8 cellular contexts compared by ENCODE assay signal in the genomic region with DNA sequence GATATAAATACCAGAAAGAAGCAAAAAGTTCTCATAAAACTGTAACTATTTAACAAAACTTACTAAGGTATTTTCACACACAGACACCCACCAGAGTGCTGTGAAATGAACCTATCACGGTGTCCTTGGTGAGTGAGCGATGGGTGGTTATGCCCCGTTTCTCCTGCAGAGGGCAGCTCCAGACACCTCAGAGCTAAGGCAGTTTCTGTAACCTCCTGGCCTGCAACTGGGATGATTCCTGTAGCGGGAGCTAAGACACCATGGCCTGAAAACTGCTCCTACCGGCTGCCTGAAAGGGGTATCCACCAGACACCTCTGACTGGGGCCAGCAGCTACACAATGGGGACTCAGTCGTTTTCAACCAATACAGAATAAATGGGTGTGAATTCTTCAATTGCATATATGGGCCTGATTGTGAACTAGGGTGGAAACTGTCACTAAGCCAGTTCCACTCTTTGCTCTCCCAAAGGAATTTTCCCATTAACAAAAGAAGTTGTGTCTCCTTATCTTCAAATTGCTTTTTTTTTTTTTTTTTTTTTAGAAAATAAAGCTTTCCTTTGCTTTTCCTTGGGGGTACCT.
DNase-seq lines count a peak whose midpoint lies in the region; ATAC-seq, FAIRE-seq and TF ChIP-seq lines count a peak whose summit lies in the region.

No MANE protein-coding gene starts in this region.

- H3K27ac ChIP-seq in kidney (ENCODE audit: low read depth in 2 of 2, low read length in 2 of 2) = no peak overlapping the region

- no peaks in the 10 kb centered on the region for H3K36me3 Mint-ChIP-seq in Calu3 (ENCODE audit: insufficient read depth, unreplicated experiment)
- no peaks in the 10 kb centered on the region for H3K36me3 Mint-ChIP-seq in activated T-cell treated with anti-CD3 and anti-CD28 coated beads, Interleukin-2, amount 50 U/mL, for 72 hours (ENCODE audit: insufficient read depth in 2 of 2)

- intact Hi-C loops in Calu3 (cut with micrococcal nuclease; ENCODE audit: unreplicated experiment) = loop anchor here (5.0 kb wide), 1 partner anchor 800 kb away; no protein-coding TSS in a partner anchor
- intact Hi-C loops in kidney (cut with DNase I) = no loop called here

- H3K4me3 Mint-ChIP-seq in Calu3 (ENCODE audit: low read depth, unreplicated experiment) = no peak overlapping the region
- H3K4me3 Mint-ChIP-seq in activated T-cell treated with anti-CD3 and anti-CD28 coated beads, Interleukin-2, amount 50 U/mL, for 72 hours = no peak overlapping the region

- TF ChIP-seq CTCF in Calu3 (IDR thresholded peaks at IDR 0.05; ENCODE audit: unreplicated experiment) (peak; percentile 72), kidney (IDR thresholded peaks at IDR 0.05; ENCODE audit: borderline replicate concordance, extremely low read depth, insufficient read depth) (peak; percentile 41)

- H3K9me3 Mint-ChIP-seq in Calu3 (ENCODE audit: low read depth, unreplicated experiment) = no peaks in the 10 kb centered on the region
- peaks cover 2% of the 10 kb centered on the region in 2 donors for H3K9me3 Mint-ChIP-seq in activated T-cell treated with anti-CD3 and anti-CD28 coated beads, Interleukin-2, amount 50 U/mL, for 72 hours

- H3K27me3 Mint-ChIP-seq in Calu3 (ENCODE audit: unreplicated experiment) = no peaks in the 10 kb centered on the region
- no peaks in the 10 kb centered on the region for H3K27me3 Mint-ChIP-seq in activated T-cell treated with anti-CD3 and anti-CD28 coated beads, Interleukin-2, amount 50 U/mL, for 72 hours (ENCODE audit: low read depth)

- CTCF ChIA-PET in Calu3 (lab: Charles Lee) = interaction anchor here (1.1 kb wide), 1 partner anchor 161 kb away, joined by 5 read pairs; no protein-coding TSS in a partner anchor

- H3K9ac ChIP-seq in kidney (ENCODE audit: low read length in 2 of 2) = no peak overlapping the region

- H3K9me3 ChIP-seq in kidney (ENCODE audit: control insufficient read depth in 1 of 2, low read length in 2 of 2) = no peaks in the 10 kb centered on the region

- no peak for FAIRE-seq in kidney (lab: Jason Lieb, UNC)

- no peak overlapping the region for H3K27ac Mint-ChIP-seq in Calu3 (ENCODE audit: unreplicated experiment)
- H3K27ac Mint-ChIP-seq in activated T-cell treated with anti-CD3 and anti-CD28 coated beads, Interleukin-2, amount 50 U/mL, for 72 hours = no peak overlapping the region

- H3K4me1 Mint-ChIP-seq in Calu3 (ENCODE audit: low read depth, unreplicated experiment) = no peaks in the 10 kb centered on the region
- H3K4me1 Mint-ChIP-seq in activated T-cell treated with anti-CD3 and anti-CD28 coated beads, Interleukin-2, amount 50 U/mL, for 72 hours (ENCODE audit: low read depth) = no peaks in the 10 kb centered on the region

- H3K36me3 ChIP-seq in kidney (ENCODE audit: control insufficient read depth in 1 of 2, insufficient read depth in 2 of 2, low read length in 2 of 2) = no peaks in the 10 kb centered on the region

- DNase-seq in Calu3 = peak; percentile 61
- peak; percentile 29 for DNase-seq in NCI-H526 treated with DMSO at 0.1 percent for 48 hours (lab: John Stamatoyannopoulos, UW)
- DNase-seq in activated T-cell treated with anti-CD3 and anti-CD28 coated beads, Interleukin-2, amount 50 U/mL, for 72 hours = peak; percentile 21 to 28
- DNase-seq in kidney = peak; percentile 33
- peak; percentile 55 for DNase-seq in ureter (ENCODE audit: low spot score)
- DNase-seq in occipital lobe (lab: John Stamatoyannopoulos, UW) = no peak

- no peaks in the 10 kb centered on the region for H3K4me1 ChIP-seq in kidney (ENCODE audit: control insufficient read depth in 1 of 2, insufficient read depth in 1 of 2, low read depth in 1 of 2, low read length in 2 of 2)

- ATAC-seq in GM18870 (IDR thresholded peaks at IDR 0.05; ENCODE audit: unreplicated experiment) (peak; percentile 98), HG03066 (IDR thresholded peaks at IDR 0.05; ENCODE audit: low read depth, unreplicated experiment) (peak; percentile 97)
- no peak for ATAC-seq in activated T-cell treated with anti-CD3 and anti-CD28 coated beads, Interleukin-2, amount 50 U/mL, for 72 hours (replicated peaks in 1 of 2)

- no TSS peak for BruUV-seq in Calu3 (replicated peaks; lab: Mats Ljungman, UMichigan)

- no peak overlapping the region for H3K4me3 ChIP-seq in kidney (ENCODE audit: low read length in 2 of 2)

Comparison
In these comparisons a context has a peak if more than half of its experiments do, and no peak if none do; other contexts are left out.
1. ATAC-seq: peak in GM18870 (single experiment) and HG03066 (single experiment); none in activated T-cell treated with anti-CD3 and anti-CD28 coated beads, Interleukin-2, amount 50 U/mL, for 72 hours (0 of 2).